11 cellular contexts compared by ENCODE assay signal in genomic region chr5:10886497-10886896, GRCh38.
"Had no signal": no experiment of that assay in that cellular context is flagged by ENCODE, and none has a peak within 500 bp of the region (broad histone marks: within the 10 kb centered on the region; RNA-seq: fewer than 3 reads in every experiment).

No MANE protein-coding gene starts in this region.

- H3K36me3 ChIP-seq: HAP-1 had no signal

- H3K27ac ChIP-seq: GM23248 had no signal

- H3K4me3 ChIP-seq: GM23248, GM23338, HAP-1 had no signal

- H3K4me1 ChIP-seq: HAP-1 had no signal

- FAIRE-seq: H1, H54 had no signal

- H3K4me2 ChIP-seq: GM23338 had no signal

- ATAC-seq: GM23338, HCT116 had no signal

- H2AFZ ChIP-seq: GM23248 had no signal

- H3K9me3 ChIP-seq: HAP-1 had no signal

- DNase-seq: GM23248, GOT3, H7, H9, HCEC 1CT, HFFc6 had no signal

- H3K9ac ChIP-seq: GM23248 had no signal
